ENCODE assay signal across 13 cellular contexts in the genomic region with DNA sequence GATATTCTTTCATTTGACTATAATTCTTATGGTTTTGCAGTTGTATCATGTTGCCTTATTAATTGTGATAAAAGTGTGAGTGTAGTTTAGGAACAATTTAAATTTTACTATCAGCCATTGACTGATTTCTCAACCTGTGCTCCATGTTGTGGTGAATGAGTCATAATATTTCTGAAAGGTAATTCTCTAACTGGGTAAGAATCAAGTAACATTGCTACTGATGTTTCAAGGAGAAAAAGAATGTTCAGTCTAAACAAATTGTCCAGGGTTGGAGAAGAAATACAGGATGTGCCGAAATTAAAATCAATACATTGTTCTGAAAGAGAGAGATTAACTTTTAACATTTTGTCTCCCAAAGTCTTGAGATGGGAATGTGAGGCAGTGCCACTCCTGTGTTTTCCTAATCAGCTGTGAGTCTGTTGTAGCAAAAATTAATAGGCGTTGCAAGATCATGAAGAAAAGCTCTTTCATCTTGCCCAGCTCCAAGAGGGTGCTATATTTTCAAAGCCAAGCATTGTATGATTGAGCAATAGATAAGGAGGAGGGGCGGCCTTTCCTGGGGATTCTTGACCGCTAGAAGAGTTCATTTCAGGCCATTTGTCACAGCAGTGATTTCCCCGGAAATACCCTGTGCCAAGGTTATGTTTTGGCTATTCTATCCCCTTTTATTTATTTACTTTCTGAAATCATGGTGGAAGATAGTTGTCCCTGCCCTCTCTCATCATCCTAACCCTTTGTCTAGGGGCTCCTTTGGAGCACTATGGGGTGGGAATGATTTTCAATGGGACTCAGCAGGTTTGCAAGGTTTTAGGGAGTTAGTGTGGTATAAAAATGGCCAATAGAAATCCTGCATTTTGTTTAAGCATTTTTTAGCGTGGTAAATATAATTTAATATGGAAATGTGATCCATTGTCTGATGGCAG.
DNase-seq lines count a peak whose midpoint lies in the region; ATAC-seq and TF ChIP-seq lines count a peak whose summit lies in the region.
"Had no signal": no experiment of that assay in that cellular context is flagged by ENCODE, and none has a peak within 500 bp of the region (broad histone marks: within the 10 kb centered on the region; RNA-seq: fewer than 3 reads in every experiment).

No MANE protein-coding gene starts in this region.

- intact Hi-C loops in natural killer cell (cut with micrococcal nuclease): no loop called here

- no peaks in the 10 kb centered on the region for H3K9me3 ChIP-seq in mesodermal cell (ENCODE audit: control insufficient read depth, low read length)

- H3K27ac Mint-ChIP-seq in natural killer cell (no peak overlapping the region), glutamatergic neuron (ENCODE audit: unreplicated experiment) (no peak overlapping the region)
- H3K27ac Mint-ChIP-seq: CD8-positive, alpha-beta T cell had no signal

- no peak for TF ChIP-seq POLR2A in NB4 (IDR thresholded peaks at IDR 0.05; ENCODE audit: extremely low read depth, insufficient read length)

- no peaks in the 10 kb centered on the region for H3K36me3 ChIP-seq in mesodermal cell (ENCODE audit: control insufficient read depth, insufficient read depth, low read length)

- H3K9me3 Mint-ChIP-seq in natural killer cell (no peaks in the 10 kb centered on the region), glutamatergic neuron (ENCODE audit: unreplicated experiment) (peaks cover 5% of the 10 kb centered on the region)
- H3K9me3 Mint-ChIP-seq: CD8-positive, alpha-beta T cell had no signal

- H3K4me3 Mint-ChIP-seq in natural killer cell (no peak overlapping the region), glutamatergic neuron (ENCODE audit: unreplicated experiment) (no peak overlapping the region)
- H3K4me3 Mint-ChIP-seq: CD8-positive, alpha-beta T cell had no signal

- TF ChIP-seq CTCF in NB4 (IDR thresholded peaks at IDR 0.05; ENCODE audit: low read depth, low read length) (no peak), cardiac fibroblast (IDR thresholded peaks at IDR 0.05; ENCODE audit: low read depth, low read length) (no peak), natural killer cell (IDR thresholded peaks at IDR 0.05) (no peak), glutamatergic neuron (IDR thresholded peaks at IDR 0.05; ENCODE audit: partially characterized antibody, unreplicated experiment) (no peak)

- H3K27me3 Mint-ChIP-seq in natural killer cell (ENCODE audit: low read depth in 2 of 2) (no peaks in the 10 kb centered on the region), glutamatergic neuron (ENCODE audit: unreplicated experiment) (no peaks in the 10 kb centered on the region)

- H3K4me1 Mint-ChIP-seq in natural killer cell: no peaks in the 10 kb centered on the region
- peaks cover 10% of the 10 kb centered on the region for H3K4me1 Mint-ChIP-seq in glutamatergic neuron (ENCODE audit: low read depth, unreplicated experiment)

- peak overlapping the region; percentile 31 for H3K27ac ChIP-seq in mesodermal cell (ENCODE audit: low read depth, low read length, severe bottlenecking)

- WGBS in mesodermal cell (ENCODE audit: insufficient coverage in 2 of 2), 2 experiments: 78 to 92% methylated on average over 2 to 3 of the region's 6 CpGs

- ATAC-seq in HG02973 (IDR thresholded peaks at IDR 0.05; ENCODE audit: unreplicated experiment) (no peak), natural killer cell (no peak)
- ATAC-seq: CD8-positive, alpha-beta T cell; Panc1 had no signal

- H3K36me3 Mint-ChIP-seq in natural killer cell: peaks cover under 1% of the 10 kb centered on the region
- H3K36me3 Mint-ChIP-seq in glutamatergic neuron (ENCODE audit: unreplicated experiment): no peaks in the 10 kb centered on the region

- H3K4me3 ChIP-seq in NB4 (ENCODE audit: low read depth, low read length) (no peak overlapping the region), cardiac fibroblast (replicated peaks in 1 of 2; ENCODE audit: low read depth in 2 of 2, low read length in 2 of 2) (no peak overlapping the region), mesodermal cell (ENCODE audit: extremely low read depth, insufficient read depth, low read length, poor library complexity, severe bottlenecking) (no peak overlapping the region)
- H3K4me3 ChIP-seq: MG63 had no signal

- DNase-seq in DMS153 (lab: John Stamatoyannopoulos, UW) (peak; percentile 23), NB4 (ENCODE audit: low read depth) (peak; percentile 31), cardiac fibroblast (ENCODE audit: low read depth in 2 of 2) (peak; percentile 31 to 41), anterior cingulate cortex (lab: John Stamatoyannopoulos, UW) (no peak), natural killer cell (no peak), glutamatergic neuron (no peak)
- DNase-seq: activated effector memory CD4-positive, alpha-beta T cell treated with anti-CD3 and anti-CD28 coated beads, Interleukin-2, amount 50 U/mL, for 16 hours; CD8-positive, alpha-beta T cell; MG63; right cardiac atrium had no signal

- H3K4me1 ChIP-seq in mesodermal cell (ENCODE audit: control insufficient read depth, insufficient read depth, low read length, poor library complexity, severe bottlenecking): no peaks in the 10 kb centered on the region

Comparison
In these comparisons a context has a peak if more than half of its experiments do, and no peak if none do; other contexts are left out.
1. DNase-seq: peak in DMS153 (single experiment), NB4 (single experiment) and cardiac fibroblast (2 of 2); none in anterior cingulate cortex (0 of 58), natural killer cell (single experiment) and glutamatergic neuron (single experiment).